ENCODE assay signal across 1 cellular context in genomic region chr19:32351807-32352630, GRCh38.
TF ChIP-seq lines count a peak whose summit lies in the region.

No MANE protein-coding gene starts in this region.

TF ChIP-seq in IMR-90, 13 proteins besides CTCF, POLR2A, EP300 and RAD21:
- no peak for TF ChIP-seq RCOR1 (IDR thresholded peaks at IDR 0.05; ENCODE audit: insufficient replicate concordance, low read length)
- no peak for TF ChIP-seq CHD1 (IDR thresholded peaks at IDR 0.05; ENCODE audit: low read depth, low read length)
- no peak for TF ChIP-seq BHLHE40 (IDR thresholded peaks at IDR 0.05; ENCODE audit: low read depth, low read length)
- no peak for TF ChIP-seq MXI1 (IDR thresholded peaks at IDR 0.05; ENCODE audit: borderline replicate concordance, low read depth, low read length)
- no peak for TF ChIP-seq NFE2L2 (IDR thresholded peaks at IDR 0.05; ENCODE audit: low read depth, low read length)
- TF ChIP-seq MAZ (IDR thresholded peaks at IDR 0.05; ENCODE audit: borderline replicate concordance, low read depth, low read length): no peak
- TF ChIP-seq RFX5 (IDR thresholded peaks at IDR 0.05; ENCODE audit: low read depth, low read length): no peak
- TF ChIP-seq MAFK (IDR thresholded peaks at IDR 0.05; ENCODE audit: low read depth, low read length): no peak
- TF ChIP-seq, protein P1, sequence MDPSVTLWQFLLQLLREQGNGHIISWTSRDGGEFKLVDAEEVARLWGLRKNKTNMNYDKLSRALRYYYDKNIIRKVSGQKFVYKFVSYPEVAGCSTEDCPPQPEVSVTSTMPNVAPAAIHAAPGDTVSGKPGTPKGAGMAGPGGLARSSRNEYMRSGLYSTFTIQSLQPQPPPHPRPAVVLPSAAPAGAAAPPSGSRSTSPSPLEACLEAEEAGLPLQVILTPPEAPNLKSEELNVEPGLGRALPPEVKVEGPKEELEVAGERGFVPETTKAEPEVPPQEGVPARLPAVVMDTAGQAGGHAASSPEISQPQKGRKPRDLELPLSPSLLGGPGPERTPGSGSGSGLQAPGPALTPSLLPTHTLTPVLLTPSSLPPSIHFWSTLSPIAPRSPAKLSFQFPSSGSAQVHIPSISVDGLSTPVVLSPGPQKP (IDR thresholded peaks at IDR 0.05; ENCODE audit: borderline replicate concordance, low read depth, low read length): no peak
- no peak for TF ChIP-seq SMC3 (IDR thresholded peaks at IDR 0.05; ENCODE audit: low read depth, low read length)
- no peak for TF ChIP-seq FOS (IDR thresholded peaks at IDR 0.05; ENCODE audit: low read depth, low read length)
- TF ChIP-seq, protein P2, sequence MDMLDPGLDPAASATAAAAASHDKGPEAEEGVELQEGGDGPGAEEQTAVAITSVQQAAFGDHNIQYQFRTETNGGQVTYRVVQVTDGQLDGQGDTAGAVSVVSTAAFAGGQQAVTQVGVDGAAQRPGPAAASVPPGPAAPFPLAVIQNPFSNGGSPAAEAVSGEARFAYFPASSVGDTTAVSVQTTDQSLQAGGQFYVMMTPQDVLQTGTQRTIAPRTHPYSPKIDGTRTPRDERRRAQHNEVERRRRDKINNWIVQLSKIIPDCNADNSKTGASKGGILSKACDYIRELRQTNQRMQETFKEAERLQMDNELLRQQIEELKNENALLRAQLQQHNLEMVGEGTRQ (IDR thresholded peaks at IDR 0.05; ENCODE audit: low read depth, low read length): no peak
- no peak for TF ChIP-seq CEBPB (IDR thresholded peaks at IDR 0.05; ENCODE audit: low read depth, low read length)
